In genomic region chr19:45103625-45104319, GRCh38 we compare ENCODE assay signal across 9 cellular contexts. TPM values are rescaled to one million over a fixed set of nuclear protein-coding genes. Genes with fewer than 3 reads are reported as not detected.
DNase-seq lines count a peak whose midpoint lies in the region; TF ChIP-seq lines count a peak whose summit lies in the region.
"Had no signal": no experiment of that assay in that cellular context is flagged by ENCODE, and none has a peak within 500 bp of the region (broad histone marks: within the 10 kb centered on the region; RNA-seq: fewer than 3 reads in every experiment).

No MANE protein-coding gene starts in this region.

- peak overlapping the region; percentile 68 for H3K9ac ChIP-seq in neuronal stem cell (ENCODE audit: low read depth, low read length, poor library complexity)

- H2AFZ ChIP-seq in neuronal stem cell (ENCODE audit: low read length), result no peak overlapping the region

- H2BK15ac ChIP-seq in neuronal stem cell (ENCODE audit: low read length), result no peak overlapping the region

- peak overlapping the region; percentile 93 for H2AK5ac ChIP-seq in neuronal stem cell (ENCODE audit: low read depth, low read length)

- H3K4me3 ChIP-seq in neuronal stem cell (ENCODE audit: low read length in 2 of 2) (no peak overlapping the region), adrenal gland (no peak overlapping the region), esophagus squamous epithelium (peak overlapping the region in 1 of 4 donors; percentile 18)

- no CpG with 5 or more reads among the region's 22 CpGs for WGBS in neuronal stem cell (ENCODE audit: extremely low coverage in 2 of 2, insufficient read length in 2 of 2, insufficient replicate concordance in 1 of 2), 2 donors
- 61 to 74% (median 70%) methylated on average over 22 of the region's 22 CpGs for WGBS in adrenal gland, 4 donors
- 37 to 60% methylated on average over 19 to 21 of the region's 22 CpGs for WGBS in esophagus squamous epithelium, 2 donors

- no peak overlapping the region for H3K23ac ChIP-seq in neuronal stem cell (ENCODE audit: low read depth, low read length, poor library complexity)

- H3K4me1 ChIP-seq in neuronal stem cell (ENCODE audit: control insufficient read depth in 2 of 2, insufficient read depth in 1 of 2, low read depth in 1 of 2, low read length in 2 of 2), result peaks cover 33 to 44% of the 10 kb centered on the region in 2 donors
- H3K4me1 ChIP-seq in adrenal gland (replicated peaks in 1 of 2), result peaks cover 39 to 71% of the 10 kb centered on the region in 2 donors
- H3K4me1 ChIP-seq in esophagus squamous epithelium, result peaks cover 35 to 73% (median 42%) of the 10 kb centered on the region in 3 donors

- H3K4me3 Mint-ChIP-seq in dendritic cell treated with granulocyte-macrophage colony-stimulating factor and Interleukin-4, amounts not matched to agents 40 ng/mL and 50 ng/mL, for 4 days, result no peak overlapping the region

- H2BK12ac ChIP-seq in neuronal stem cell (ENCODE audit: low read length), result no peak overlapping the region

- peak overlapping the region; percentile 79 for H3K27ac ChIP-seq in neuronal stem cell (replicated peaks; ENCODE audit: low read length)
- H3K27ac ChIP-seq in adrenal gland, result peak overlapping the region in 1 of 5 donors; percentile 98
- peak overlapping the region in 1 of 4 donors; percentile 39 for H3K27ac ChIP-seq in esophagus squamous epithelium

- peaks cover 62% of the 10 kb centered on the region for H3K4me1 Mint-ChIP-seq in dendritic cell treated with granulocyte-macrophage colony-stimulating factor and Interleukin-4, amounts not matched to agents 40 ng/mL and 50 ng/mL, for 4 days (ENCODE audit: low read depth)

- H4K91ac ChIP-seq in neuronal stem cell (ENCODE audit: low read depth, low read length, poor library complexity), result no peak overlapping the region

- H3K9me3 Mint-ChIP-seq in dendritic cell treated with granulocyte-macrophage colony-stimulating factor and Interleukin-4, amounts not matched to agents 40 ng/mL and 50 ng/mL, for 4 days, result no peaks in the 10 kb centered on the region

- H3K4ac ChIP-seq in neuronal stem cell (ENCODE audit: low read length), result no peak overlapping the region

- peaks cover 18% of the 10 kb centered on the region for H3K36me3 Mint-ChIP-seq in dendritic cell treated with granulocyte-macrophage colony-stimulating factor and Interleukin-4, amounts not matched to agents 40 ng/mL and 50 ng/mL, for 4 days (ENCODE audit: low read depth)

- H2BK120ac ChIP-seq in neuronal stem cell (ENCODE audit: low read depth, low read length), result no peak overlapping the region

- H3K14ac ChIP-seq in neuronal stem cell (ENCODE audit: low read length), result no peak overlapping the region

- H3K27ac Mint-ChIP-seq in dendritic cell treated with granulocyte-macrophage colony-stimulating factor and Interleukin-4, amounts not matched to agents 40 ng/mL and 50 ng/mL, for 4 days, result peak overlapping the region; percentile 14

- H3K27me3 ChIP-seq in neuronal stem cell (ENCODE audit: control insufficient read depth in 3 of 3, insufficient read depth in 3 of 3, low read depth in 1 of 3, low read length in 3 of 3) (no peaks in the 10 kb centered on the region), adrenal gland (no peaks in the 10 kb centered on the region), esophagus squamous epithelium (no peaks in the 10 kb centered on the region)

- peak overlapping the region; percentile 30 for H3K4me2 ChIP-seq in neuronal stem cell (ENCODE audit: insufficient read depth, low read length, poor library complexity, severe bottlenecking)

- H3K27me3 Mint-ChIP-seq in dendritic cell treated with granulocyte-macrophage colony-stimulating factor and Interleukin-4, amounts not matched to agents 40 ng/mL and 50 ng/mL, for 4 days, result no peaks in the 10 kb centered on the region

- no peak overlapping the region for H4K8ac ChIP-seq in neuronal stem cell (ENCODE audit: low read depth, low read length)

- peak overlapping the region; percentile 76 for H3K18ac ChIP-seq in neuronal stem cell (ENCODE audit: low read length)

- H3K79me1 ChIP-seq in neuronal stem cell (ENCODE audit: low read depth, low read length), result peaks cover 19% of the 10 kb centered on the region

- TF ChIP-seq POLR2A in adrenal gland (IDR thresholded peaks at IDR 0.05) (no peak), esophagus squamous epithelium (IDR thresholded peaks at IDR 0.05) (no peak)

- H3K36me3 ChIP-seq in neuronal stem cell (replicated peaks in 1 of 2; ENCODE audit: control insufficient read depth in 2 of 2, insufficient read depth in 2 of 2, low read length in 2 of 2) (peaks cover 0 to 4% of the 10 kb centered on the region in 2 donors), adrenal gland (replicated peaks in 1 of 2) (no peaks in the 10 kb centered on the region), esophagus squamous epithelium (no peaks in the 10 kb centered on the region)

- DNase-seq in DMS79 treated with DMSO at 0.1 percent for 48 hours (lab: John Stamatoyannopoulos, UW) (peak; percentile 88), NCI-H2081 treated with DMSO at 0.1 percent for 48 hours (lab: John Stamatoyannopoulos, UW) (peak; percentile 77), neuronal stem cell (ENCODE audit: low spot score) (peak; percentile 80), adrenal gland (no peak), HK-2 (ENCODE audit: unreplicated experiment) (no peak), superior temporal gyrus (ENCODE audit: extremely low spot score) (no peak), esophagus squamous epithelium (lab: John Stamatoyannopoulos, UW) (no peak)
- DNase-seq: activated CD4-positive, CD25-positive, alpha-beta regulatory T cell treated with anti-CD3 and anti-CD28 coated beads, Interleukin-2, amount 50 U/mL, for 72 hours had no signal

- H3K9me3 ChIP-seq in neuronal stem cell (replicated peaks in 1 of 2; ENCODE audit: control insufficient read depth in 2 of 2, insufficient read depth in 1 of 2, low read depth in 1 of 2, low read length in 2 of 2) (no peaks in the 10 kb centered on the region), adrenal gland (replicated peaks in 1 of 3) (no peaks in the 10 kb centered on the region), esophagus squamous epithelium (no peaks in the 10 kb centered on the region)

- no peak overlapping the region for H2BK5ac ChIP-seq in neuronal stem cell (ENCODE audit: low read length)

- TF ChIP-seq CTCF in adrenal gland (IDR thresholded peaks at IDR 0.05) (no peak), esophagus squamous epithelium (IDR thresholded peaks at IDR 0.05) (no peak)

- intact Hi-C loops in dendritic cell treated with granulocyte-macrophage colony-stimulating factor and Interleukin-4, amounts not matched to agents 40 ng/mL and 50 ng/mL, for 4 days (cut with micrococcal nuclease), result no loop called here
- intact Hi-C loops in adrenal gland (cut with DNase I), result no loop called here
- intact Hi-C loops in esophagus squamous epithelium (cut with DNase I), result no loop called here

RNA-seq across cellular contexts. Expression of gene PPP1R37, which starts 10.8 kb away (rescaled TPM):
- polyA plus RNA-seq in neuronal stem cell (2013, experiment 1 of 2), result 15.6 TPM
- polyA plus RNA-seq in neuronal stem cell (2013, experiment 2 of 2), result 15.8 TPM
- total RNA-seq in adrenal gland (10 to 100 TPM; 39.6 to 86.7 (median 55.7) TPM), esophagus squamous epithelium (10 to 100 TPM; 25.1 to 35.5 (median 30.8) TPM)
- 100 to 1,000 TPM in 1 of 3 donors, 10 to 100 TPM in 2; 16.4 to 244 (median 45.4) TPM for polyA plus RNA-seq in adrenal gland

RNA-seq across cellular contexts. Expression of gene GEMIN7, which starts 24.7 kb away (rescaled TPM):
- 19.2 TPM for polyA plus RNA-seq in neuronal stem cell (2013, experiment 1 of 2)
- polyA plus RNA-seq in neuronal stem cell (2013, experiment 2 of 2), result 18.7 TPM
- total RNA-seq in adrenal gland (10 to 100 TPM in 6 of 8 donors, 1 to 10 TPM in 2; 4.0 to 22.0 (median 14.5) TPM), esophagus squamous epithelium (10 to 100 TPM; 22.3 to 28.0 (median 25.4) TPM)
- polyA plus RNA-seq in adrenal gland, result 10 to 100 TPM; 11.3 to 29.0 (median 23.9) TPM

RNA-seq across cellular contexts. Expression of gene ZNF296, which starts 27.5 kb away (rescaled TPM):
- polyA plus RNA-seq in neuronal stem cell (2013, experiment 1 of 2), result 1.2 TPM
- polyA plus RNA-seq in neuronal stem cell (2013, experiment 2 of 2), result 1.0 TPM
- total RNA-seq in adrenal gland (1 to 10 TPM in 2 of 8 donors, under 1 TPM in 5, not detected in 1; 0.55 to 1.3 (median 0.70) TPM), esophagus squamous epithelium (10 to 100 TPM in 1 of 4 donors, 1 to 10 TPM in 3; 4.0 to 17.7 (median 4.5) TPM)
- polyA plus RNA-seq in adrenal gland, result 10 to 100 TPM in 1 of 3 donors, 1 to 10 TPM in 1, not detected in 1; 2.5 to 13.2 TPM

RNA-seq across cellular contexts. Expression of gene NKPD1, which starts 57.0 kb away (rescaled TPM):
- polyA plus RNA-seq in neuronal stem cell (2013, experiment 1 of 2), result 0.28 TPM
- 0.33 TPM for polyA plus RNA-seq in neuronal stem cell (2013, experiment 2 of 2)
- 1 to 10 TPM in 1 of 8 donors, under 1 TPM in 6, not detected in 1; 0.06 to 1.1 (median 0.27) TPM for total RNA-seq in adrenal gland
- under 1 TPM in 2 of 3 donors, not detected in 1; 0.13 to 0.16 TPM for polyA plus RNA-seq in adrenal gland
- 1 to 10 TPM; 1.1 to 4.2 (median 2.9) TPM for total RNA-seq in esophagus squamous epithelium

Comparison
In these comparisons a context has a peak if more than half of its experiments do, and no peak if none do; other contexts are left out.
1. DNase-seq: peak in DMS79 treated with DMSO at 0.1 percent for 48 hours (single experiment), NCI-H2081 treated with DMSO at 0.1 percent for 48 hours (single experiment) and neuronal stem cell (single experiment); none in adrenal gland (0 of 7), HK-2 (single experiment), superior temporal gyrus (single experiment) and esophagus squamous epithelium (single experiment).